In genomic region chr19:7068599-7068998, GRCh38 we compare ENCODE assay signal across 6 cellular contexts. TPM values are rescaled to one million over a fixed set of nuclear protein-coding genes. Genes with fewer than 3 reads are reported as not detected.
DNase-seq lines count a peak whose midpoint lies in the region; ATAC-seq, FAIRE-seq and TF ChIP-seq lines count a peak whose summit lies in the region.

No MANE protein-coding gene starts in this region.

- no peaks in the 10 kb centered on the region for H4K20me1 ChIP-seq in K562 (replicated peaks; ENCODE audit: control insufficient read depth, insufficient read depth, low read length)

- TF ChIP-seq EP300 in K562 (IDR thresholded peaks at IDR 0.05; ENCODE audit: low read length) = no peak

- H3K4me3 ChIP-seq in HUES6 (ENCODE audit: low read depth, low read length) (peak overlapping the region; percentile 39), K562 (0 out of 2 replicates have a peak overlapping the region, but pooled peaks have one; percentile 98), parathyroid adenoma (ENCODE audit: low read depth, low read length) (peak overlapping the region; percentile 96)

- H3K9me3 ChIP-seq in HUES6 (ENCODE audit: control insufficient read depth, insufficient read depth, low read depth, low read length) = peaks cover 11% of the 10 kb centered on the region; the same call in 1 of the 2 replicates
- H3K9me3 ChIP-seq in K562 (replicated peaks; ENCODE audit: control insufficient read depth, insufficient read depth, low read depth, low read length) = no peaks in the 10 kb centered on the region
- no peaks in the 10 kb centered on the region for H3K9me3 ChIP-seq in parathyroid adenoma (ENCODE audit: control insufficient read depth, low read length)

- H3K9ac ChIP-seq in HUES6 (ENCODE audit: low read length) (no peak overlapping the region), K562 (ENCODE audit: insufficient read depth in 1 of 2, low read depth in 2 of 2, low read length in 2 of 2) (no peak overlapping the region), parathyroid adenoma (no peak overlapping the region)

- no peak for TF ChIP-seq CTCF in K562 (IDR thresholded peaks at IDR 0.05 in 2 of 3, conservative IDR thresholded peaks at IDR 0.05 in 1 of 3; ENCODE audit: insufficient read depth in 2 of 3, low read depth in 1 of 3, low read length in 3 of 3)
- no peak for TF ChIP-seq CTCF in parathyroid adenoma (IDR thresholded peaks at IDR 0.05)

- H3K4me2 ChIP-seq in K562 (ENCODE audit: insufficient read depth, low read length) (peak overlapping the region; percentile 81), parathyroid adenoma (ENCODE audit: low read length) (peak overlapping the region; percentile 50)

- FAIRE-seq in K562 (lab: Jason Lieb, UNC) = no peak

- H3K79me2 ChIP-seq in K562 (ENCODE audit: control insufficient read depth, insufficient read depth, low read length) (peaks cover 13% of the 10 kb centered on the region), parathyroid adenoma (peaks cover 3% of the 10 kb centered on the region)

- H2AFZ ChIP-seq in K562 (ENCODE audit: low read depth, low read length) (peak overlapping the region; percentile 97), parathyroid adenoma (peak overlapping the region; percentile 94)

- TF ChIP-seq RAD21 in K562 (CRISPR knock-in tag; conservative IDR thresholded peaks at IDR 0.05 in 1 of 2, IDR thresholded peaks at IDR 0.05 in 1 of 2) = no peak

- H3K27ac ChIP-seq in HUES6 (ENCODE audit: low read depth, low read length) (no peak overlapping the region), K562 (ENCODE audit: extremely low read depth, low read depth, low read length) (no peak overlapping the region), parathyroid adenoma (peak overlapping the region; percentile 91)

- H3K27me3 ChIP-seq in HUES6 (ENCODE audit: control insufficient read depth, insufficient read depth, low read length) = no peaks in the 10 kb centered on the region
- no peaks in the 10 kb centered on the region for H3K27me3 ChIP-seq in K562 (ENCODE audit: control insufficient read depth in 2 of 2, insufficient read depth in 2 of 2, low read length in 2 of 2)
- H3K27me3 ChIP-seq in parathyroid adenoma (ENCODE audit: control insufficient read depth, insufficient read depth, low read length) = no peaks in the 10 kb centered on the region

- peaks cover 20% of the 10 kb centered on the region for H3K36me3 ChIP-seq in HUES6 (ENCODE audit: control insufficient read depth, insufficient read depth, low read length)
- H3K36me3 ChIP-seq in K562 (ENCODE audit: control insufficient read depth, insufficient read depth, low read length) = peaks cover 24% of the 10 kb centered on the region
- H3K36me3 ChIP-seq in parathyroid adenoma (ENCODE audit: control insufficient read depth, insufficient read depth, low read length) = no peaks in the 10 kb centered on the region

- intact Hi-C loops in K562 (cut with micrococcal nuclease) = no loop called here

- CTCF ChIA-PET in K562 (lab: Yijun Ruan, JAX; ENCODE audit: low intra/inter-chr PET ratio) = interaction anchor here (0.6 kb wide), 1 partner anchor 55 kb away, joined by 3 read pairs; no protein-coding TSS in a partner anchor

- no peaks in the 10 kb centered on the region for H3K9me1 ChIP-seq in K562 (ENCODE audit: control insufficient read depth, insufficient read depth, low read length)

- 43% methylated on average over 6 of the region's 6 CpGs for WGBS in K562 (ENCODE audit: insufficient coverage, low coverage, missing lambda C conversion rate)

- H3K4me1 ChIP-seq in HUES6 (ENCODE audit: control insufficient read depth, insufficient read depth, low read length) (no peaks in the 10 kb centered on the region), K562 (replicated peaks in 1 of 2; ENCODE audit: control insufficient read depth in 2 of 2, insufficient read depth in 2 of 2, low read length in 2 of 2) (peaks cover 3 to 8% of the 10 kb centered on the region in 2 experiments; a peak in 2 of 5 replicates), parathyroid adenoma (no peaks in the 10 kb centered on the region)

- POLR2A ChIA-PET in K562 (lab: Yijun Ruan, JAX) = interaction anchor here (0.6 to 1.7 kb wide), 4 partner anchors 10 to 452 kb away, joined by 3 to 7 read pairs (median 6); no protein-coding TSS in a partner anchor

- no peak for ATAC-seq in K562
- no peak for ATAC-seq in GM18868 (IDR thresholded peaks at IDR 0.05; ENCODE audit: unreplicated experiment)
- no peak for ATAC-seq in GM19324 (IDR thresholded peaks at IDR 0.05; ENCODE audit: low FRiP score, unreplicated experiment)
- ATAC-seq in HG02763 (IDR thresholded peaks at IDR 0.05; ENCODE audit: unreplicated experiment) = no peak

- no peak for DNase-seq in K562 (ENCODE audit: extremely low read depth in 1 of 4, low spot score in 3 of 4)

- in situ Hi-C loops in K562 (cut with MboI) = loop anchor here (5.0 kb wide), 1 partner anchor 41 kb away; no protein-coding TSS in a partner anchor

- no peak for TF ChIP-seq POLR2A in K562 (conservative IDR thresholded peaks at IDR 0.05)

- no TSS peak for BruUV-seq in K562 (replicated peaks; lab: Mats Ljungman, UMichigan)

RNA-seq across cellular contexts. Expression of gene ZNF557, which starts 0.9 kb away (rescaled TPM):
- 18.2 and 26.5 TPM in 2 replicates for total RNA-seq in K562 (2011; cell fraction: chromatin; rRNA removed; ENCODE audit: low replicate concordance)
- total RNA-seq in K562 (2011; cell fraction: nucleolus; rRNA removed) = 11.3 and 15.8 TPM in 2 replicates
- total RNA-seq in K562 (2011; cell fraction: nucleoplasm; rRNA removed) = 13.1 and 14.7 TPM in 2 replicates
- total RNA-seq in K562 (2014; rRNA removed) (5.1 and 5.7 TPM in 2 replicates), K562 (2014; rRNA removed; fragmentation: Illumina TruSeq; extraction: Trizol) (5.6 and 7.1 TPM in 2 replicates), K562 (2015; rRNA removed; fragmentation: Illumina TruSeq; extraction: Trizol) (6.6 and 6.7 TPM in 2 replicates), K562 (2021) (5.4 TPM in 2 replicates)
- polyA plus RNA-seq in K562 (2011; rRNA removed) (3.5 and 4.0 TPM in 2 replicates), K562 (2014; fragmentation: Illumina TruSeq; extraction: Trizol) (2.6 and 3.0 TPM in 2 replicates), K562 (2014; fragmentation: Nextera tagmentation; extraction: Ambion mirVana) (1 to 10 TPM; 3.8 to 4.4 TPM), K562 (2014; rRNA removed) (2.2 and 2.8 TPM in 2 replicates)
- polyA plus RNA-seq in K562 (2011; cell fraction: cytosol; rRNA removed) = 1.5 and 1.8 TPM in 2 replicates
- polyA plus RNA-seq in K562 (2011; cell fraction: nucleus; rRNA removed) = 3.9 and 4.8 TPM in 2 replicates
- 1.7 and 1.9 TPM in 2 replicates for polyA plus RNA-seq in K562 (2012)
- 14.2 and 15.5 TPM in 2 replicates for polyA minus RNA-seq in K562 (2011; rRNA and poly(A)+ RNA removed)
- 3.4 and 5.3 TPM in 2 replicates for polyA minus RNA-seq in K562 (2011; cell fraction: cytosol; rRNA and poly(A)+ RNA removed)
- 7.3 and 10.6 TPM in 2 replicates for polyA minus RNA-seq in K562 (2011; cell fraction: nucleus; rRNA and poly(A)+ RNA removed)

RNA-seq across cellular contexts. Expression of gene MBD3L3, which starts 10.1 kb away (rescaled TPM):
- not detected in 2 replicates for total RNA-seq in K562 (2011; cell fraction: chromatin; rRNA removed; ENCODE audit: low replicate concordance)
- not detected in 2 replicates for total RNA-seq in K562 (2011; cell fraction: nucleolus; rRNA removed)
- total RNA-seq in K562 (2011; cell fraction: nucleoplasm; rRNA removed) = not detected in 2 replicates
- total RNA-seq in K562 (2014; rRNA removed) (not detected in 2 replicates), K562 (2014; rRNA removed; fragmentation: Illumina TruSeq; extraction: Trizol) (not detected in 2 replicates), K562 (2015; rRNA removed; fragmentation: Illumina TruSeq; extraction: Trizol) (not detected in 2 replicates), K562 (2021) (not detected in 2 replicates)
- polyA plus RNA-seq in K562 (2011; rRNA removed) (not detected in 2 replicates), K562 (2014; fragmentation: Illumina TruSeq; extraction: Trizol) (not detected in 2 replicates), K562 (2014; fragmentation: Nextera tagmentation; extraction: Ambion mirVana) (not detected), K562 (2014; rRNA removed) (not detected in 2 replicates)
- not detected in 2 replicates for polyA plus RNA-seq in K562 (2011; cell fraction: cytosol; rRNA removed)
- not detected in 2 replicates for polyA plus RNA-seq in K562 (2011; cell fraction: nucleus; rRNA removed)
- polyA plus RNA-seq in K562 (2012) = not detected in 2 replicates
- polyA minus RNA-seq in K562 (2011; rRNA and poly(A)+ RNA removed) = not detected in 2 replicates
- not detected in 2 replicates for polyA minus RNA-seq in K562 (2011; cell fraction: cytosol; rRNA and poly(A)+ RNA removed)
- polyA minus RNA-seq in K562 (2011; cell fraction: nucleus; rRNA and poly(A)+ RNA removed) = not detected in 2 replicates

RNA-seq across cellular contexts. Expression of gene MBD3L2, which starts 19.5 kb away (rescaled TPM):
- not detected in 2 replicates for total RNA-seq in K562 (2011; cell fraction: chromatin; rRNA removed; ENCODE audit: low replicate concordance)
- not detected in 2 replicates for total RNA-seq in K562 (2011; cell fraction: nucleolus; rRNA removed)
- not detected in 2 replicates for total RNA-seq in K562 (2011; cell fraction: nucleoplasm; rRNA removed)
- total RNA-seq in K562 (2014; rRNA removed) (not detected in 2 replicates), K562 (2014; rRNA removed; fragmentation: Illumina TruSeq; extraction: Trizol) (not detected in 2 replicates), K562 (2015; rRNA removed; fragmentation: Illumina TruSeq; extraction: Trizol) (not detected in 2 replicates), K562 (2021) (not detected in 2 replicates)
- polyA plus RNA-seq in K562 (2011; rRNA removed) (not detected in 2 replicates), K562 (2014; fragmentation: Illumina TruSeq; extraction: Trizol) (not detected in 2 replicates), K562 (2014; fragmentation: Nextera tagmentation; extraction: Ambion mirVana) (not detected), K562 (2014; rRNA removed) (not detected in 2 replicates)
- polyA plus RNA-seq in K562 (2011; cell fraction: cytosol; rRNA removed) = not detected in 2 replicates
- polyA plus RNA-seq in K562 (2011; cell fraction: nucleus; rRNA removed) = not detected in 2 replicates
- not detected in 2 replicates for polyA plus RNA-seq in K562 (2012)
- polyA minus RNA-seq in K562 (2011; rRNA and poly(A)+ RNA removed) = not detected in 2 replicates
- polyA minus RNA-seq in K562 (2011; cell fraction: cytosol; rRNA and poly(A)+ RNA removed) = not detected in 2 replicates
- polyA minus RNA-seq in K562 (2011; cell fraction: nucleus; rRNA and poly(A)+ RNA removed) = not detected in 2 replicates

RNA-seq across cellular contexts. Expression of gene MBD3L4, which starts 28.6 kb away (rescaled TPM):
- not detected in 2 replicates for total RNA-seq in K562 (2011; cell fraction: chromatin; rRNA removed; ENCODE audit: low replicate concordance)
- total RNA-seq in K562 (2011; cell fraction: nucleolus; rRNA removed) = not detected in 2 replicates
- total RNA-seq in K562 (2011; cell fraction: nucleoplasm; rRNA removed) = not detected in 2 replicates
- total RNA-seq in K562 (2014; rRNA removed) (not detected in 2 replicates), K562 (2014; rRNA removed; fragmentation: Illumina TruSeq; extraction: Trizol) (not detected in 2 replicates), K562 (2015; rRNA removed; fragmentation: Illumina TruSeq; extraction: Trizol) (not detected in 2 replicates), K562 (2021) (not detected in 2 replicates)
- polyA plus RNA-seq in K562 (2011; rRNA removed) (not detected in 2 replicates), K562 (2014; fragmentation: Illumina TruSeq; extraction: Trizol) (not detected in 2 replicates), K562 (2014; fragmentation: Nextera tagmentation; extraction: Ambion mirVana) (not detected), K562 (2014; rRNA removed) (not detected in 2 replicates)
- polyA plus RNA-seq in K562 (2011; cell fraction: cytosol; rRNA removed) = not detected in 2 replicates
- polyA plus RNA-seq in K562 (2011; cell fraction: nucleus; rRNA removed) = not detected in 2 replicates
- polyA plus RNA-seq in K562 (2012) = not detected in 2 replicates
- not detected in 2 replicates for polyA minus RNA-seq in K562 (2011; rRNA and poly(A)+ RNA removed)
- not detected in 2 replicates for polyA minus RNA-seq in K562 (2011; cell fraction: cytosol; rRNA and poly(A)+ RNA removed)
- not detected in 2 replicates for polyA minus RNA-seq in K562 (2011; cell fraction: nucleus; rRNA and poly(A)+ RNA removed)

RNA-seq across cellular contexts. Expression of gene MBD3L5, which starts 38.2 kb away (rescaled TPM):
- not detected in 2 replicates for total RNA-seq in K562 (2011; cell fraction: chromatin; rRNA removed; ENCODE audit: low replicate concordance)
- total RNA-seq in K562 (2011; cell fraction: nucleolus; rRNA removed) = not detected in 2 replicates
- not detected in 2 replicates for total RNA-seq in K562 (2011; cell fraction: nucleoplasm; rRNA removed)
- total RNA-seq in K562 (2014; rRNA removed) (not detected in 2 replicates), K562 (2014; rRNA removed; fragmentation: Illumina TruSeq; extraction: Trizol) (not detected in 2 replicates), K562 (2015; rRNA removed; fragmentation: Illumina TruSeq; extraction: Trizol) (not detected in 2 replicates), K562 (2021) (not detected in 2 replicates)
- polyA plus RNA-seq in K562 (2011; rRNA removed) (not detected in 2 replicates), K562 (2014; fragmentation: Illumina TruSeq; extraction: Trizol) (not detected in 2 replicates), K562 (2014; fragmentation: Nextera tagmentation; extraction: Ambion mirVana) (not detected), K562 (2014; rRNA removed) (not detected in 2 replicates)
- polyA plus RNA-seq in K562 (2011; cell fraction: cytosol; rRNA removed) = not detected in 2 replicates
- not detected in 2 replicates for polyA plus RNA-seq in K562 (2011; cell fraction: nucleus; rRNA removed)
- polyA plus RNA-seq in K562 (2012) = not detected in 2 replicates
- polyA minus RNA-seq in K562 (2011; rRNA and poly(A)+ RNA removed) = not detected in 2 replicates
- not detected in 2 replicates for polyA minus RNA-seq in K562 (2011; cell fraction: cytosol; rRNA and poly(A)+ RNA removed)
- polyA minus RNA-seq in K562 (2011; cell fraction: nucleus; rRNA and poly(A)+ RNA removed) = not detected in 2 replicates

Comparison
In these comparisons a context has a peak if more than half of its experiments do, and no peak if none do; other contexts are left out.
1. H3K4me3 ChIP-seq: peak in every context shown above with its lines; median percentile 98 in K562; 96 in parathyroid adenoma; 39 in HUES6.